ENCODE assay signal across 22 cellular contexts in the genomic region with DNA sequence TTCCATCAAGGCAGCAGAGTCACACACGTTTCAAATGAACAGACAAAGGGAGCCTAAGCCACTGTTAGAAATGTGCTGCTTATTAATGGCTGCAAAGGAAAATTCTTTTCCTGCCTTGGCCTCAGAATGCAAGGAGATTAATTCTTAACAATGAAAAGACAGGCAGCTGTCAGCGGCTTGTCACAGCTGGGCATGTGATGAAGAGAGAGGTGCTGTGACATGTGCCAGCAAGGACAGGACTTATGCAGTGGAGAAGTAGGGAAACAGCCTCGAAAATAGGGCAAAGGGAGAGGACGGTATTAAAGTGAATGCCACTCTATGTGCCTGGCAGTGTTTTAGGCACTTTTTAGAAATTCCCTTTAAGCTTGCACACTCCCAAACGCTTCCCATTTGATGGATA.
"Had no signal": no experiment of that assay in that cellular context is flagged by ENCODE, and none has a peak within 500 bp of the region (broad histone marks: within the 10 kb centered on the region; RNA-seq: fewer than 3 reads in every experiment).

No MANE protein-coding gene starts in this region.

- H3K27ac ChIP-seq: KMS-11, SJCRH30 had no signal

- H3K27me3 ChIP-seq: SJCRH30 had no signal

- H3K36me3 ChIP-seq: SJCRH30 had no signal

- H3K9me3 ChIP-seq: SJCRH30 had no signal

- H3K4me1 Mint-ChIP-seq: IgD-negative memory B cell had no signal

- FAIRE-seq: K562, RCC 7860 had no signal

- ATAC-seq: K562, SK-N-SH treated with all-trans-retinoic acid at 6 μM for 48 hours had no signal

- H3K4me1 ChIP-seq: SJCRH30 had no signal

- H3K27ac Mint-ChIP-seq: IgD-negative memory B cell had no signal

- DNase-seq: Kasumi-1, MV-4-11, NCI-H1048, NCI-H1105, NCI-H1417, NCI-H1436 treated with DMSO at 0.1 percent for 48 hours, NCI-H1694, NCI-H187 treated with DMSO at 0.1 percent for 48 hours, NCI-H2029 treated with DMSO at 0.1 percent for 48 hours, NCI-H2171 treated with DMSO at 0.1 percent for 48 hours, NCI-H345, NCI-H446 treated with DMSO at 0.1 percent for 48 hours, NCI-H510A treated with DMSO at 0.1 percent for 48 hours, NCI-H526, RPMI8226, SHP77 treated with DMSO at 0.1 percent for 48 hours, SJCRH30 had no signal

- H3K4me3 Mint-ChIP-seq: IgD-negative memory B cell had no signal

- H3K4me3 ChIP-seq: K562, SJCRH30 had no signal

- H3K36me3 Mint-ChIP-seq: IgD-negative memory B cell had no signal
